24 cellular contexts compared by ENCODE assay signal in genomic region chr5:21823588-21823987, GRCh38.
DNase-seq lines count a peak whose midpoint lies in the region; ATAC-seq, FAIRE-seq and TF ChIP-seq lines count a peak whose summit lies in the region.
"Had no signal": no experiment of that assay in that cellular context is flagged by ENCODE, and none has a peak within 500 bp of the region (broad histone marks: within the 10 kb centered on the region; RNA-seq: fewer than 3 reads in every experiment).

No MANE protein-coding gene starts in this region.

- 34 to 71% (median 47%) methylated on average over 1 of the region's 1 CpG for WGBS in ovary, 3 donors

- intact Hi-C loops in mucosa of descending colon (cut with DNase I, micrococcal nuclease) (no loop called here), ovary (cut with DNase I) (no loop called here)

- TF ChIP-seq CTCF in RWPE2 (IDR thresholded peaks at IDR 0.05; ENCODE audit: poor library complexity, severe bottlenecking) (no peak), bronchial epithelial cell (IDR thresholded peaks at IDR 0.05; ENCODE audit: insufficient read depth, low read length, severe bottlenecking) (no peak), mucosa of descending colon (IDR thresholded peaks at IDR 0.05) (no peak), ovary (IDR thresholded peaks at IDR 0.05) (no peak)

- peaks cover 19% of the 10 kb centered on the region for H3K27me3 ChIP-seq in RWPE2 (ENCODE audit: insufficient read depth, poor library complexity, severe bottlenecking)
- H3K27me3 ChIP-seq in bronchial epithelial cell (ENCODE audit: control insufficient read depth, insufficient read depth, low read length): no peaks in the 10 kb centered on the region
- no peaks in the 10 kb centered on the region for H3K27me3 ChIP-seq in ovary

- H3K9me3 ChIP-seq in RWPE2 (ENCODE audit: severe bottlenecking): no peaks in the 10 kb centered on the region
- H3K9me3 ChIP-seq in mucosa of descending colon: no peaks in the 10 kb centered on the region
- no peaks in the 10 kb centered on the region for H3K9me3 ChIP-seq in ovary
- H3K9me3 ChIP-seq: left ventricle myocardium inferior, prostate gland had no signal

- H3K4me1 ChIP-seq in RWPE2 (ENCODE audit: insufficient read depth, poor library complexity, severe bottlenecking) (peaks cover 12% of the 10 kb centered on the region), mucosa of descending colon (ENCODE audit: low read depth) (no peaks in the 10 kb centered on the region), ovary (ENCODE audit: insufficient read depth) (no peaks in the 10 kb centered on the region)
- H3K4me1 ChIP-seq: left ventricle myocardium inferior, prostate gland had no signal

- no peak for TF ChIP-seq POLR2A in ovary (IDR thresholded peaks at IDR 0.05)

- DNase-seq in SIG-M5 treated with dmso at 0.1 percent for 504 hours (lab: John Stamatoyannopoulos, UW; ENCODE audit: unreplicated experiment) (peak; percentile 24), SIG-M5 (lab: John Stamatoyannopoulos, UW) (no peak), RWPE2 (ENCODE audit: low spot score) (no peak), bronchial epithelial cell (ENCODE audit: low read depth) (peak; percentile 71), mucosa of descending colon (no peak), ovary (no peak)
- DNase-seq: activated CD4-positive, alpha-beta T cell treated with anti-CD3 and anti-CD28 coated beads for 1 hour; activated CD8-positive, alpha-beta T cell treated with anti-CD3 and anti-CD28 coated beads for 36 hours; AML-193; CD4-positive, alpha-beta T cell; endodermal cell; left ventricle myocardium inferior; naive B cell; PC-9; SHP77 treated with DMSO at 0.1 percent for 48 hours; stimulated activated CD4-positive, alpha-beta T cell treated with anti-CD3 and anti-CD28 coated beads, Interleukin-4, amount 100 ng/mL, for 24 hours; T1000 had no signal

- H3K27ac ChIP-seq in RWPE2 (ENCODE audit: poor library complexity, severe bottlenecking) (no peak overlapping the region), ovary (no peak overlapping the region)
- H3K27ac ChIP-seq: left ventricle myocardium inferior, PC-9, prostate gland had no signal

- no peak for TF ChIP-seq EP300 in ovary (IDR thresholded peaks at IDR 0.05)

- no peaks in the 10 kb centered on the region for H3K36me3 ChIP-seq in RWPE2 (ENCODE audit: low read depth)
- no peaks in the 10 kb centered on the region for H3K36me3 ChIP-seq in bronchial epithelial cell (ENCODE audit: control insufficient read depth, insufficient read depth, low read length)
- no peaks in the 10 kb centered on the region for H3K36me3 ChIP-seq in mucosa of descending colon (ENCODE audit: low read depth)
- no peaks in the 10 kb centered on the region for H3K36me3 ChIP-seq in ovary
- H3K36me3 ChIP-seq: left ventricle myocardium inferior, prostate gland had no signal

- H3K4me3 ChIP-seq in RWPE2 (ENCODE audit: severe bottlenecking) (no peak overlapping the region), bronchial epithelial cell (ENCODE audit: low read depth, low read length) (no peak overlapping the region), mucosa of descending colon (no peak overlapping the region), ovary (no peak overlapping the region)
- H3K4me3 ChIP-seq: left ventricle myocardium inferior, PC-9, prostate gland had no signal

- ATAC-seq in RWPE2 (ENCODE audit: low read depth) (peak; percentile 80), HG02938 (IDR thresholded peaks at IDR 0.05; ENCODE audit: unreplicated experiment) (no peak), mucosa of descending colon (no peak), GM19328 (IDR thresholded peaks at IDR 0.05; ENCODE audit: unreplicated experiment) (no peak)
- ATAC-seq: activated CD8-positive, alpha-beta T cell treated with anti-CD3 and anti-CD28 coated beads for 36 hours; sciatic nerve; stimulated activated memory B cell treated with anti-CD40 and anti-IgM and Interleukin-4, amounts not matched to agents 10 μg/mL and 1 μg/mL and 100 μg/mL, for 72 hours had no signal

- FAIRE-seq in bronchial epithelial cell (lab: Jason Lieb, UNC): no peak
- FAIRE-seq: H1, urothelium cell line had no signal

Comparison
In these comparisons a context has a peak if more than half of its experiments do, and no peak if none do; other contexts are left out.
1. DNase-seq: peak in SIG-M5 treated with dmso at 0.1 percent for 504 hours (single experiment) and bronchial epithelial cell (single experiment); none in SIG-M5 (single experiment), RWPE2 (single experiment), mucosa of descending colon (0 of 3) and ovary (0 of 5).